In the genomic region with DNA sequence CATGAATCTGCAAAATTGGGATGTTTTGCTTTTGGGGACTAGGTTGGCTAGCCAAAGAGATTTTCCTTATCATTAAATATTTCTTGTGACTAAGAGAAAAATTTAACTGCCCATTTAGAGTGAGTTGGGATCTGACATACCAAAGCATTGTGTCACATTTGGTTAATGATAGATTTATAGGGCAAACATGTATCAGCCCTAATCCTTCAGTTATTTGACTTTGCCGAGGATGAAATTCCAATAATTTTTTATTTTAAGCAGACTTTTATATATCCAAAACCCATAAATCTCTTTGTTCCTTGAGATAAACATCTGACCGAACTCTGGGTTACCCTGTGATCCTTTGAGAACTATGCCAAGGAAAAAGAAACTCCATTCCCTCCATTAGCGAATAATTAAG, we compare ENCODE assay signal across 18 cellular contexts.
A peak's percentile ranks its signal among the peaks of the same experiment; 100 is the strongest.
DNase-seq lines count a peak whose midpoint lies in the region; ATAC-seq and TF ChIP-seq lines count a peak whose summit lies in the region.
"Had no signal": no experiment of that assay in that cellular context is flagged by ENCODE, and none has a peak within 500 bp of the region (broad histone marks: within the 10 kb centered on the region; RNA-seq: fewer than 3 reads in every experiment).

No MANE protein-coding gene starts in this region.

- peaks cover 4% of the 10 kb centered on the region for H3K4me1 ChIP-seq in RWPE2 (ENCODE audit: insufficient read depth, poor library complexity, severe bottlenecking)
- no peaks in the 10 kb centered on the region for H3K4me1 ChIP-seq in aorta (ENCODE audit: control insufficient read depth in 1 of 2, insufficient read depth in 2 of 2, low read length in 2 of 2)
- H3K4me1 ChIP-seq: neural progenitor cell, upper lobe of right lung had no signal

- H3K4me3 ChIP-seq in RWPE2 (ENCODE audit: severe bottlenecking) (no peak overlapping the region), aorta (ENCODE audit: low read length in 2 of 2) (no peak overlapping the region)
- H3K4me3 ChIP-seq: neural progenitor cell, skin epidermis, upper lobe of right lung had no signal

- no peak for TF ChIP-seq CTCF in RWPE2 (IDR thresholded peaks at IDR 0.05; ENCODE audit: poor library complexity, severe bottlenecking)

- ATAC-seq in RWPE2 (ENCODE audit: low read depth) (peak; percentile 91), aorta (ENCODE audit: low FRiP score) (peak; percentile 29), GM19351 (IDR thresholded peaks at IDR 0.05; ENCODE audit: unreplicated experiment) (no peak)
- ATAC-seq: effector memory CD8-positive, alpha-beta T cell; stimulated activated memory B cell treated with anti-CD40 and anti-IgM and Interleukin-4, amounts not matched to agents 10 μg/mL and 1 μg/mL and 100 μg/mL, for 72 hours; upper lobe of right lung had no signal

- WGBS in aorta, 2 donors = 52 to 69% methylated on average over 3 of the region's 3 CpGs

- H3K27me3 ChIP-seq in RWPE2 (ENCODE audit: insufficient read depth, poor library complexity, severe bottlenecking) (no peaks in the 10 kb centered on the region), aorta (ENCODE audit: control insufficient read depth in 1 of 2, insufficient read depth in 2 of 2, low read length in 1 of 2) (no peaks in the 10 kb centered on the region)
- H3K27me3 ChIP-seq: neural progenitor cell, upper lobe of right lung had no signal

- peak; percentile 75 for DNase-seq in GM04503 (ENCODE audit: low read depth)
- no peak for DNase-seq in RWPE2 (ENCODE audit: low spot score)
- DNase-seq in glomerular visceral epithelial cell (ENCODE audit: extremely low spot score) = peak; percentile 20
- no peak for DNase-seq in aorta
- DNase-seq in SHP77 (lab: John Stamatoyannopoulos, UW) = no peak
- no peak for DNase-seq in activated CD4-positive, CD25-positive, alpha-beta regulatory T cell (lab: John Stamatoyannopoulos, UW)
- DNase-seq: activated naive CD4-positive, alpha-beta T cell treated with anti-CD3 and anti-CD28 coated beads, Interleukin-2, amount 10 ng/mL, durations not matched to agents 7 days and 5 days; caudate nucleus; CD8-positive, alpha-beta memory T cell; effector memory CD8-positive, alpha-beta T cell; MM.1S; NCI-H1930; NCI-H526; upper lobe of right lung had no signal

- intact Hi-C loops in aorta (cut with DNase I) = no loop called here

- H3K27ac ChIP-seq in RWPE2 (ENCODE audit: poor library complexity, severe bottlenecking) (peak overlapping the region; percentile 37), aorta (ENCODE audit: low read depth in 1 of 2, low read length in 2 of 2) (no peak overlapping the region)
- H3K27ac ChIP-seq: neural progenitor cell, skin epidermis, upper lobe of right lung had no signal

- H3K9me3 ChIP-seq in RWPE2 (ENCODE audit: severe bottlenecking) (no peaks in the 10 kb centered on the region), aorta (ENCODE audit: control insufficient read depth, low read length) (no peaks in the 10 kb centered on the region)
- H3K9me3 ChIP-seq: upper lobe of right lung had no signal

- H3K36me3 ChIP-seq in RWPE2 (ENCODE audit: low read depth) (no peaks in the 10 kb centered on the region), aorta (ENCODE audit: control insufficient read depth in 1 of 2, insufficient read depth in 2 of 2, low read length in 1 of 2) (no peaks in the 10 kb centered on the region)
- H3K36me3 ChIP-seq: neural progenitor cell, upper lobe of right lung had no signal

Comparison
In these comparisons a context has a peak if more than half of its experiments do, and no peak if none do; other contexts are left out.
1. DNase-seq: peak in GM04503 (single experiment) and glomerular visceral epithelial cell (single experiment); none in RWPE2 (single experiment), aorta (0 of 2), SHP77 (0 of 2) and activated CD4-positive, CD25-positive, alpha-beta regulatory T cell (0 of 4).